17 cellular contexts compared by ENCODE assay signal in genomic region chr11:113338730-113339129, GRCh38. TPM values are rescaled to one million over a fixed set of nuclear protein-coding genes. Genes with fewer than 3 reads are reported as not detected.
"Had no signal": no experiment of that assay in that cellular context is flagged by ENCODE, and none has a peak within 500 bp of the region (broad histone marks: within the 10 kb centered on the region; RNA-seq: fewer than 3 reads in every experiment).

No MANE protein-coding gene starts in this region.

- H3K4me3 ChIP-seq: lower lobe of right lung had no signal

- DNase-seq: activated CD4-positive, alpha-beta T cell treated with anti-CD3 and anti-CD28 coated beads, Interleukin-2, amount 10 ng/mL, durations not matched to agents 7 days and 5 days; activated CD4-positive, CD25-positive, alpha-beta regulatory T cell; activated naive CD8-positive, alpha-beta T cell treated with anti-CD3 and anti-CD28 coated beads for 36 hours; amygdala; cerebellar nuclear complex; effector memory CD4-positive, alpha-beta T cell; foreskin melanocyte; left colon; lower lobe of right lung; midbrain; stimulated activated CD4-positive, alpha-beta T cell treated with anti-CD3 and anti-CD28 coated beads, Interleukin-12 subunit alpha, Interleukin-12 subunit beta, amount 100 ng/mL, for 4 hours had no signal

- ATAC-seq: left colon; lower lobe of right lung; stimulated activated effector memory CD8-positive, alpha-beta T cell treated with anti-CD3 and anti-CD28 coated beads, Interleukin-12 subunit alpha, Interleukin-12 subunit beta, amount 100 ng/mL, for 72 hours had no signal

- H3K27me3 Mint-ChIP-seq: activated CD4-positive, alpha-beta T cell treated with anti-CD3 and anti-CD28 coated beads, Interleukin-2, amount 10 ng/mL, durations not matched to agents 7 days and 5 days; activated naive CD8-positive, alpha-beta T cell treated with anti-CD3 and anti-CD28 coated beads for 36 hours; dendritic cell treated with granulocyte-macrophage colony-stimulating factor and Interleukin-4, amounts not matched to agents 40 ng/mL and 50 ng/mL, for 4 days had no signal

- H3K4me1 Mint-ChIP-seq: activated CD4-positive, alpha-beta T cell treated with anti-CD3 and anti-CD28 coated beads, Interleukin-2, amount 10 ng/mL, durations not matched to agents 7 days and 5 days; stimulated activated effector memory CD8-positive, alpha-beta T cell treated with anti-CD3 and anti-CD28 coated beads, Interleukin-12 subunit alpha, Interleukin-12 subunit beta, amount 100 ng/mL, for 72 hours had no signal

- H3K9me3 Mint-ChIP-seq: activated CD4-positive, alpha-beta T cell treated with anti-CD3 and anti-CD28 coated beads, Interleukin-2, amount 10 ng/mL, durations not matched to agents 7 days and 5 days; activated naive CD8-positive, alpha-beta T cell treated with anti-CD3 and anti-CD28 coated beads for 36 hours; activated T-helper 1 cell treated with anti-CD3 and anti-CD28 coated beads, Interleukin-12 subunit alpha, Interleukin-12 subunit beta, Interleukin-2, Interleukin-4 antibody, amounts not matched to agents 30 ng/mL and 10 ng/mL and 1 ng/mL, durations not matched to agents 14 hours and 24 hours and 36 hours; dendritic cell treated with granulocyte-macrophage colony-stimulating factor and Interleukin-4, amounts not matched to agents 40 ng/mL and 50 ng/mL, for 4 days; stimulated activated effector memory CD8-positive, alpha-beta T cell treated with anti-CD3 and anti-CD28 coated beads, Interleukin-12 subunit alpha, Interleukin-12 subunit beta, amount 100 ng/mL, for 72 hours; T-helper 1 cell treated with Interleukin-12 subunit alpha and Interleukin-12 subunit beta and Interleukin-4 antibody, amounts not matched to agents 30 μg/mL and 1 μg/mL, for 36 hours had no signal

- H3K4me3 Mint-ChIP-seq: activated CD4-positive, alpha-beta T cell treated with anti-CD3 and anti-CD28 coated beads, Interleukin-2, amount 10 ng/mL, durations not matched to agents 7 days and 5 days; activated naive CD8-positive, alpha-beta T cell treated with anti-CD3 and anti-CD28 coated beads for 36 hours; activated T-helper 1 cell treated with anti-CD3 and anti-CD28 coated beads, Interleukin-12 subunit alpha, Interleukin-12 subunit beta, Interleukin-2, Interleukin-4 antibody, amounts not matched to agents 30 ng/mL and 10 ng/mL and 1 ng/mL, durations not matched to agents 14 hours and 24 hours and 36 hours; dendritic cell treated with granulocyte-macrophage colony-stimulating factor and Interleukin-4, amounts not matched to agents 40 ng/mL and 50 ng/mL, for 4 days; stimulated activated effector memory CD8-positive, alpha-beta T cell treated with anti-CD3 and anti-CD28 coated beads, Interleukin-12 subunit alpha, Interleukin-12 subunit beta, amount 100 ng/mL, for 72 hours; T-helper 1 cell treated with Interleukin-12 subunit alpha and Interleukin-12 subunit beta and Interleukin-4 antibody, amounts not matched to agents 30 μg/mL and 1 μg/mL, for 36 hours had no signal

- H3K27ac Mint-ChIP-seq: activated CD4-positive, alpha-beta T cell treated with anti-CD3 and anti-CD28 coated beads, Interleukin-2, amount 10 ng/mL, durations not matched to agents 7 days and 5 days; activated naive CD8-positive, alpha-beta T cell treated with anti-CD3 and anti-CD28 coated beads for 36 hours; activated T-helper 1 cell treated with anti-CD3 and anti-CD28 coated beads, Interleukin-12 subunit alpha, Interleukin-12 subunit beta, Interleukin-2, Interleukin-4 antibody, amounts not matched to agents 30 ng/mL and 10 ng/mL and 1 ng/mL, durations not matched to agents 14 hours and 24 hours and 36 hours; dendritic cell treated with granulocyte-macrophage colony-stimulating factor and Interleukin-4, amounts not matched to agents 40 ng/mL and 50 ng/mL, for 4 days; stimulated activated effector memory CD8-positive, alpha-beta T cell treated with anti-CD3 and anti-CD28 coated beads, Interleukin-12 subunit alpha, Interleukin-12 subunit beta, amount 100 ng/mL, for 72 hours; T-helper 1 cell treated with Interleukin-12 subunit alpha and Interleukin-12 subunit beta and Interleukin-4 antibody, amounts not matched to agents 30 μg/mL and 1 μg/mL, for 36 hours had no signal

RNA-seq across cellular contexts. Expression of gene ANKK1, which starts 48.8 kb away (rescaled TPM):
- total RNA-seq: activated T-helper 1 cell treated with anti-CD3 and anti-CD28 coated beads, Interleukin-12 subunit alpha, Interleukin-12 subunit beta, Interleukin-2, Interleukin-4 antibody, amounts not matched to agents 30 ng/mL and 10 ng/mL and 1 ng/mL, durations not matched to agents 14 hours and 24 hours and 36 hours; fibroblast of lung; myocyte had no signal
